ENCODE assay signal across 25 cellular contexts in the genomic region with DNA sequence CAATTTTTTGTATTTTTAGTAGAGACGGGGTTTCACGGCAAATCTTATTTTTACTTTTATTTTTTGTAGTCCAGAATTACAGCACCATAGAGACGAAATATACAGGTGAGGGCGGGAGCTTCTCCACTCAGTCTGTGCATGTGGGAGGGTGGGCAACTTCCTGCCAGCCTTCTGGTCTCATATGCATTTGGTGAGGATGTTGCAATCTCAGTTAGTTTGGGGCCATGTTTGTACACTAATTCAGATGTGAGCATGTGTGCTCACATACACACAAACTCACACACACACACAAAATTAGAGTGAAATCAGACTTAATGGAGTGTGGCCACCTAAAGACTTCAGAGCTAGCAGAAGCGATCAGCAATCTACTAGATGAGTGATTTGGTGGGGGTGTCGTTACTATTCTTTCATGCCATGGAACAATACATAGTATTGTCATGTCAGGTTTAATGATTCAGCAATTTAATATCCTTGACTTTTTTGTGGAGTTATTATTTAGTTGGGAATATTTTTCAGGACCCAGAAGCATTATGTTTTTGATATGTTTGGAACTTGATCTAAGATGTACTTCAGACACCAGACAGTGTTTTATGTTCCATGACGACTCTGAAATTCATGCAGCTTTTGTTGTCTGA.
"Had no signal": no experiment of that assay in that cellular context is flagged by ENCODE, and none has a peak within 500 bp of the region (broad histone marks: within the 10 kb centered on the region; RNA-seq: fewer than 3 reads in every experiment).

No MANE protein-coding gene starts in this region.

- H3K27me3 ChIP-seq: MG63, SJCRH30 had no signal

- ATAC-seq: Panc1, PC-3, Right ventricle myocardium inferior, SK-N-SH treated with all-trans-retinoic acid at 6 μM for 48 hours had no signal

- FAIRE-seq: HTR-8/SVneo had no signal

- H3K9me3 ChIP-seq: MG63, SJCRH30 had no signal

- H3K4me1 ChIP-seq: SJCRH30 had no signal

- H3K27ac ChIP-seq: HL-60, SJCRH30 had no signal

- H3K4me3 ChIP-seq: MG63, SJCRH30 had no signal

- H3K36me3 ChIP-seq: MG63, SJCRH30 had no signal

- DNase-seq: Karpas-422; KG1; MG63; NCI-H1092 treated with DMSO at 0.1 percent for 48 hours; NCI-H1436; NCI-H187; NCI-H2029; NCI-H2081 treated with DMSO at 0.1 percent for 48 hours; NCI-H2171; NCI-H226; NCI-H446; NCI-H510A; NCI-H524 treated with DMSO at 0.1 percent for 48 hours; NCI-H69; NCI-H774; NK-92 treated with Interleukin-12 subunit alpha and Interleukin-12 subunit beta, amount 100 ng/mL, for 24 hours; PC-3; SHP77 treated with DMSO at 0.1 percent for 48 hours; SJCRH30; T-helper 1 cell had no signal
